15 cellular contexts compared by ENCODE assay signal in genomic region chr9:120436937-120437592, GRCh38.
A peak's percentile ranks its signal among the peaks of the same experiment; 100 is the strongest.
DNase-seq lines count a peak whose midpoint lies in the region; ATAC-seq and TF ChIP-seq lines count a peak whose summit lies in the region.
"Had no signal": no experiment of that assay in that cellular context is flagged by ENCODE, and none has a peak within 500 bp of the region (broad histone marks: within the 10 kb centered on the region; RNA-seq: fewer than 3 reads in every experiment).

No MANE protein-coding gene starts in this region.

- no peaks in the 10 kb centered on the region for H3K9me3 ChIP-seq in psoas muscle
- no peaks in the 10 kb centered on the region for H3K9me3 ChIP-seq in neural progenitor cell (ENCODE audit: low read depth)
- H3K9me3 ChIP-seq: SJSA1 had no signal

- no peaks in the 10 kb centered on the region for H3K9me3 Mint-ChIP-seq in neural progenitor cell
- H3K9me3 Mint-ChIP-seq: central memory CD8-positive, alpha-beta T cell; neural crest cell had no signal

- H3K79me2 ChIP-seq in neural progenitor cell (ENCODE audit: low read depth): no peaks in the 10 kb centered on the region

- peak; percentile 26 for ATAC-seq in Right ventricle myocardium superior (ENCODE audit: poor library complexity)
- no peak for ATAC-seq in psoas muscle
- ATAC-seq in HG03196 (IDR thresholded peaks at IDR 0.05; ENCODE audit: unreplicated experiment): no peak

- no peaks in the 10 kb centered on the region for H3K4me1 Mint-ChIP-seq in neural progenitor cell
- H3K4me1 Mint-ChIP-seq: neural crest cell had no signal

- intact Hi-C loops in Right ventricle myocardium superior (cut with DNase I): no loop called here
- intact Hi-C loops in psoas muscle (cut with DNase I): no loop called here

- H3K9ac ChIP-seq in neural progenitor cell: no peak overlapping the region

- TF ChIP-seq CTCF in psoas muscle (IDR thresholded peaks at IDR 0.05) (no peak), neural progenitor cell (IDR thresholded peaks at IDR 0.05) (no peak)

- H3K4me3 ChIP-seq in psoas muscle (no peak overlapping the region), neural progenitor cell (no peak overlapping the region)
- H3K4me3 ChIP-seq: SJSA1 had no signal

- no peaks in the 10 kb centered on the region for H3F3A ChIP-seq in neural progenitor cell (ENCODE audit: low read depth)

- H3K36me3 ChIP-seq in psoas muscle (ENCODE audit: insufficient read depth in 1 of 2, low read depth in 1 of 2): peaks cover 12 to 53% of the 10 kb centered on the region in 2 donors
- no peaks in the 10 kb centered on the region for H3K36me3 ChIP-seq in neural progenitor cell

- H2AFZ ChIP-seq in neural progenitor cell (replicated peaks): no peak overlapping the region

- H3K27me3 ChIP-seq in psoas muscle (ENCODE audit: insufficient read depth in 3 of 3, low read length in 2 of 3): no peaks in the 10 kb centered on the region
- no peaks in the 10 kb centered on the region for H3K27me3 ChIP-seq in neural progenitor cell
- H3K27me3 ChIP-seq: SJSA1 had no signal

- peaks cover 14% of the 10 kb centered on the region for H3K4me1 ChIP-seq in psoas muscle
- no peaks in the 10 kb centered on the region for H3K4me1 ChIP-seq in neural progenitor cell

- no peak overlapping the region for H3K4me3 Mint-ChIP-seq in neural progenitor cell
- H3K4me3 Mint-ChIP-seq: central memory CD8-positive, alpha-beta T cell; neural crest cell had no signal

- WGBS in psoas muscle, 3 donors: 70 to 81% (median 73%) methylated on average over 11 of the region's 11 CpGs

- H4K20me1 ChIP-seq in neural progenitor cell (ENCODE audit: low read depth): no peaks in the 10 kb centered on the region

- H3K27ac Mint-ChIP-seq in neural progenitor cell: no peak overlapping the region

- H3K4me2 ChIP-seq in neural progenitor cell: no peak overlapping the region

- no peaks in the 10 kb centered on the region for H3K27me3 Mint-ChIP-seq in neural progenitor cell (ENCODE audit: insufficient read depth, low read depth)
- H3K27me3 Mint-ChIP-seq: central memory CD8-positive, alpha-beta T cell had no signal

- peak; percentile 67 for DNase-seq in GDM1 (lab: John Stamatoyannopoulos, UW)
- peak; percentile 94 for DNase-seq in RPMI7951 (ENCODE audit: low read depth)
- DNase-seq in Right ventricle myocardium superior: peak; percentile 70
- DNase-seq in psoas muscle: peak; percentile 24 to 58
- no peak for DNase-seq in D341Med (ENCODE audit: low spot score)
- DNase-seq in stimulated activated CD4-positive, alpha-beta T cell treated with anti-CD3 and anti-CD28 coated beads, Interleukin-2, amount 100 ng/mL, for 48 hours: no peak
- no peak for DNase-seq in neural progenitor cell (ENCODE audit: low spot score)
- DNase-seq: activated CD4-positive, alpha-beta T cell treated with anti-CD3 and anti-CD28 coated beads for 4 hours; activated naive CD4-positive, alpha-beta T cell treated with Interleukin-2 at 50 U/mL for 16 hours; NCI-H1105; NCI-H526 treated with DMSO at 0.1 percent for 48 hours had no signal

- peak overlapping the region; percentile 12 for H3K27ac ChIP-seq in psoas muscle
- no peak overlapping the region for H3K27ac ChIP-seq in neural progenitor cell
- H3K27ac ChIP-seq: SJSA1 had no signal

- H3K36me3 Mint-ChIP-seq in neural progenitor cell: peaks cover 38% of the 10 kb centered on the region

Comparison
In these comparisons a context has a peak if more than half of its experiments do, and no peak if none do; other contexts are left out.
1. DNase-seq: peak in GDM1 (single experiment), RPMI7951 (single experiment), Right ventricle myocardium superior (single experiment) and psoas muscle (2 of 2); none in D341Med (single experiment), stimulated activated CD4-positive, alpha-beta T cell treated with anti-CD3 and anti-CD28 coated beads, Interleukin-2, amount 100 ng/mL, for 48 hours (0 of 2) and neural progenitor cell (single experiment).